ENCODE assay signal across 1 cellular context in genomic region chr7:2638224-2638991, GRCh38.
TF ChIP-seq lines count a peak whose summit lies in the region.

No MANE protein-coding gene starts in this region.

TF ChIP-seq in HepG2, 621 proteins besides CTCF, POLR2A, EP300 and RAD21 (continued from another document and continues in another):
- TF ChIP-seq ARID4A (CRISPR knock-in tag; IDR thresholded peaks at IDR 0.05; ENCODE audit: borderline replicate concordance) (peak; percentile 96), HNRNPL (IDR thresholded peaks at IDR 0.05; ENCODE audit: low read depth, low read length) (0 out of 2 replicates have a peak, but pooled peaks have one; percentile 2), ZNF784 (CRISPR knock-in tag; IDR thresholded peaks at IDR 0.05; ENCODE audit: borderline replicate concordance) (no peak), CREB3 (CRISPR knock-in tag; IDR thresholded peaks at IDR 0.05) (peak; percentile 65; the same call in 1 of the 2 replicates), CENPX (CRISPR knock-in tag; IDR thresholded peaks at IDR 0.05) (no peak), PAX8 (CRISPR knock-in tag; IDR thresholded peaks at IDR 0.05; ENCODE audit: borderline replicate concordance) (no peak), ZNF747 (CRISPR knock-in tag; IDR thresholded peaks at IDR 0.05; ENCODE audit: borderline replicate concordance) (peak; percentile 82), ZNF367 (CRISPR knock-in tag; IDR thresholded peaks at IDR 0.05; ENCODE audit: borderline replicate concordance) (peak; percentile 77; the same call in 1 of the 2 replicates), SRF (IDR thresholded peaks at IDR 0.05; ENCODE audit: low read depth, low read length) (no peak), SIN3B (IDR thresholded peaks at IDR 0.05; ENCODE audit: low read length) (no peak), KDM6A (CRISPR knock-in tag; IDR thresholded peaks at IDR 0.05; ENCODE audit: low read depth) (peak; percentile 47; the same call in 1 of the 2 replicates), ZNF275 (CRISPR knock-in tag; IDR thresholded peaks at IDR 0.05; ENCODE audit: borderline replicate concordance) (peak; percentile 71; the same call in 1 of the 2 replicates), ZNF878 (CRISPR knock-in tag; IDR thresholded peaks at IDR 0.05) (peak; percentile 89; the same call in 1 of the 2 replicates), SMAD1 (CRISPR knock-in tag; IDR thresholded peaks at IDR 0.05; ENCODE audit: borderline replicate concordance, low read depth) (0 out of 2 replicates have a peak, but pooled peaks have one; percentile 57), ZSCAN25 (CRISPR knock-in tag; IDR thresholded peaks at IDR 0.05) (no peak; the same call in 1 of the 2 replicates), ZNF790 (CRISPR knock-in tag; IDR thresholded peaks at IDR 0.05; ENCODE audit: borderline replicate concordance) (peak; percentile 83; the same call in 1 of the 2 replicates), ZNF713 (CRISPR knock-in tag; IDR thresholded peaks at IDR 0.05) (no peak), MXI1 (IDR thresholded peaks at IDR 0.05; ENCODE audit: borderline replicate concordance, low read depth, low read length) (peak; percentile 96; the same call in 1 of the 3 replicates), ZNF34 (CRISPR knock-in tag; IDR thresholded peaks at IDR 0.05; ENCODE audit: borderline replicate concordance) (no peak), NFIB (CRISPR knock-in tag; IDR thresholded peaks at IDR 0.05; ENCODE audit: borderline replicate concordance) (no peak), ZFP37 (CRISPR knock-in tag; IDR thresholded peaks at IDR 0.05; ENCODE audit: borderline replicate concordance) (peak; percentile 98), ZMYM4 (CRISPR knock-in tag; IDR thresholded peaks at IDR 0.05) (peak; percentile 73; the same call in 1 of the 2 replicates), ZNF605 (CRISPR knock-in tag; IDR thresholded peaks at IDR 0.05) (no peak), ZNF788 (CRISPR knock-in tag; IDR thresholded peaks at IDR 0.05; ENCODE audit: borderline replicate concordance) (peak; percentile 89; the same call in 1 of the 2 replicates), NR1H2 (CRISPR knock-in tag; IDR thresholded peaks at IDR 0.05; ENCODE audit: borderline replicate concordance, low read depth) (no peak), GLMP (CRISPR knock-in tag; IDR thresholded peaks at IDR 0.05; ENCODE audit: borderline replicate concordance) (no peak), ZNF580 (CRISPR knock-in tag; IDR thresholded peaks at IDR 0.05; ENCODE audit: borderline replicate concordance, low read depth) (peak; percentile 90; the same call in 1 of the 2 replicates), ZNF607 (CRISPR knock-in tag; IDR thresholded peaks at IDR 0.05; ENCODE audit: borderline replicate concordance) (peak; percentile 90; the same call in 1 of the 2 replicates), ZNF724P (CRISPR knock-in tag; IDR thresholded peaks at IDR 0.05; ENCODE audit: borderline replicate concordance) (peak; percentile 84; the same call in 1 of the 2 replicates), GFI1 (CRISPR knock-in tag; IDR thresholded peaks at IDR 0.05; ENCODE audit: borderline replicate concordance) (peak; percentile 61; the same call in 1 of the 2 replicates), KLF15 (CRISPR knock-in tag; IDR thresholded peaks at IDR 0.05; ENCODE audit: borderline replicate concordance) (no peak), ZSCAN5A (CRISPR knock-in tag; IDR thresholded peaks at IDR 0.05; ENCODE audit: borderline replicate concordance) (peak; percentile 54; the same call in 1 of the 2 replicates), ZNF570 (CRISPR knock-in tag; IDR thresholded peaks at IDR 0.05; ENCODE audit: borderline replicate concordance) (no peak), MLX (CRISPR knock-in tag; IDR thresholded peaks at IDR 0.05) (peak; percentile 90; the same call in 1 of the 2 replicates), PAWR (CRISPR knock-in tag; IDR thresholded peaks at IDR 0.05; ENCODE audit: borderline replicate concordance) (no peak), MED1 (CRISPR knock-in tag; IDR thresholded peaks at IDR 0.05) (peak; percentile 96), HMG20B (CRISPR knock-in tag; conservative IDR thresholded peaks at IDR 0.05) (0 out of 2 replicates have a peak, but pooled peaks have one; percentile 23), ZNF101 (CRISPR knock-in tag; IDR thresholded peaks at IDR 0.05; ENCODE audit: borderline replicate concordance, low read depth) (no peak), MTA1 (CRISPR knock-in tag; IDR thresholded peaks at IDR 0.05; ENCODE audit: borderline replicate concordance) (peak; percentile 96)
- TF ChIP-seq, protein P1, sequence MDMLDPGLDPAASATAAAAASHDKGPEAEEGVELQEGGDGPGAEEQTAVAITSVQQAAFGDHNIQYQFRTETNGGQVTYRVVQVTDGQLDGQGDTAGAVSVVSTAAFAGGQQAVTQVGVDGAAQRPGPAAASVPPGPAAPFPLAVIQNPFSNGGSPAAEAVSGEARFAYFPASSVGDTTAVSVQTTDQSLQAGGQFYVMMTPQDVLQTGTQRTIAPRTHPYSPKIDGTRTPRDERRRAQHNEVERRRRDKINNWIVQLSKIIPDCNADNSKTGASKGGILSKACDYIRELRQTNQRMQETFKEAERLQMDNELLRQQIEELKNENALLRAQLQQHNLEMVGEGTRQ (IDR thresholded peaks at IDR 0.05; ENCODE audit: low read depth, low read length): 0 out of 2 replicates have a peak, but pooled peaks have one; percentile 22
- TF ChIP-seq, protein P1 (CRISPR knock-in tag; IDR thresholded peaks at IDR 0.05; ENCODE audit: borderline replicate concordance): peak; percentile 68; the same call in 1 of the 2 replicates
- TF ChIP-seq, protein P2, sequence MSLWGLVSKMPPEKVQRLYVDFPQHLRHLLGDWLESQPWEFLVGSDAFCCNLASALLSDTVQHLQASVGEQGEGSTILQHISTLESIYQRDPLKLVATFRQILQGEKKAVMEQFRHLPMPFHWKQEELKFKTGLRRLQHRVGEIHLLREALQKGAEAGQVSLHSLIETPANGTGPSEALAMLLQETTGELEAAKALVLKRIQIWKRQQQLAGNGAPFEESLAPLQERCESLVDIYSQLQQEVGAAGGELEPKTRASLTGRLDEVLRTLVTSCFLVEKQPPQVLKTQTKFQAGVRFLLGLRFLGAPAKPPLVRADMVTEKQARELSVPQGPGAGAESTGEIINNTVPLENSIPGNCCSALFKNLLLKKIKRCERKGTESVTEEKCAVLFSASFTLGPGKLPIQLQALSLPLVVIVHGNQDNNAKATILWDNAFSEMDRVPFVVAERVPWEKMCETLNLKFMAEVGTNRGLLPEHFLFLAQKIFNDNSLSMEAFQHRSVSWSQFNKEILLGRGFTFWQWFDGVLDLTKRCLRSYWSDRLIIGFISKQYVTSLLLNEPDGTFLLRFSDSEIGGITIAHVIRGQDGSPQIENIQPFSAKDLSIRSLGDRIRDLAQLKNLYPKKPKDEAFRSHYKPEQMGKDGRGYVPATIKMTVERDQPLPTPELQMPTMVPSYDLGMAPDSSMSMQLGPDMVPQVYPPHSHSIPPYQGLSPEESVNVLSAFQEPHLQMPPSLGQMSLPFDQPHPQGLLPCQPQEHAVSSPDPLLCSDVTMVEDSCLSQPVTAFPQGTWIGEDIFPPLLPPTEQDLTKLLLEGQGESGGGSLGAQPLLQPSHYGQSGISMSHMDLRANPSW (CRISPR knock-in tag; IDR thresholded peaks at IDR 0.05; ENCODE audit: borderline replicate concordance): 0 out of 2 replicates have a peak, but pooled peaks have one; percentile 46
- TF ChIP-seq, protein P3, sequence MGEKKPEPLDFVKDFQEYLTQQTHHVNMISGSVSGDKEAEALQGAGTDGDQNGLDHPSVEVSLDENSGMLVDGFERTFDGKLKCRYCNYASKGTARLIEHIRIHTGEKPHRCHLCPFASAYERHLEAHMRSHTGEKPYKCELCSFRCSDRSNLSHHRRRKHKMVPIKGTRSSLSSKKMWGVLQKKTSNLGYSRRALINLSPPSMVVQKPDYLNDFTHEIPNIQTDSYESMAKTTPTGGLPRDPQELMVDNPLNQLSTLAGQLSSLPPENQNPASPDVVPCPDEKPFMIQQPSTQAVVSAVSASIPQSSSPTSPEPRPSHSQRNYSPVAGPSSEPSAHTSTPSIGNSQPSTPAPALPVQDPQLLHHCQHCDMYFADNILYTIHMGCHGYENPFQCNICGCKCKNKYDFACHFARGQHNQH (CRISPR knock-in tag; IDR thresholded peaks at IDR 0.05): peak; percentile 85
- TF ChIP-seq, protein P4, sequence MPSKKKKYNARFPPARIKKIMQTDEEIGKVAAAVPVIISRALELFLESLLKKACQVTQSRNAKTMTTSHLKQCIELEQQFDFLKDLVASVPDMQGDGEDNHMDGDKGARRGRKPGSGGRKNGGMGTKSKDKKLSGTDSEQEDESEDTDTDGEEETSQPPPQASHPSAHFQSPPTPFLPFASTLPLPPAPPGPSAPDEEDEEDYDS (CRISPR knock-in tag; IDR thresholded peaks at IDR 0.05): no peak
